ENCODE assay signal across 1 cellular context in the genomic region with DNA sequence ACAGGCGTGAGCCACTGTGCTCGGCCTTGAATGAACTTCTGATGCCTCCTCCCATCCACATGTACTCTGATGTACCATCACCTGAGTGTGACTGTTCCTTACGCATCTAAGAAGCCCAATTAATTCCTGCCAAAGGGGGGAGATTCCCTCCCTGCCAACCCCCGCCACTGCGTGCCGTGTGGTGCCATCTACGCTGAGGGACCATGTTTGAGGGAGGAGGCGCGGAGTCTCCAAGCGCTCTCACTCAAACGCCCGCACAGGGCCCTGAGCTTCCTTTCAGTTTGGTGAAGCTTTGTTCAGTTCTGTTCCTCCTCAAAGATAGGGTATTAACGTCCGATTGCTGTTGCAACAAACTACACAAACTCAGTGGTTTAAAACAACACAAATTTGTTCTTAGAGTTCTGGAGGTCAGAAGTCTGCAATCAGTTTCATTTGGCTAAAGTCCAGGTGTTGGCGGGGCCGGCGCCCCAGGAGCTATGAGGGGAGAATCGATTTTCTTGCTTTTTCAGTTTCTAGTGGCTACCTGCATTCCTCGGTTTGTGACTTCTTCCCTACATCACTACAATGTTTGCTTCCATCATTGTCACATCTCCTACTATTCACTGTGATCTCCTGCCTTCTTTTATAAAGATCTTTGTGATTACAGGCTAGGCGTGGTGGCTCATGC.
TF ChIP-seq lines count a peak whose summit lies in the region.

No MANE protein-coding gene starts in this region.

TF ChIP-seq in HepG2, 621 proteins besides CTCF, POLR2A, EP300 and RAD21 (continued from another document):
- TF ChIP-seq, protein P1, sequence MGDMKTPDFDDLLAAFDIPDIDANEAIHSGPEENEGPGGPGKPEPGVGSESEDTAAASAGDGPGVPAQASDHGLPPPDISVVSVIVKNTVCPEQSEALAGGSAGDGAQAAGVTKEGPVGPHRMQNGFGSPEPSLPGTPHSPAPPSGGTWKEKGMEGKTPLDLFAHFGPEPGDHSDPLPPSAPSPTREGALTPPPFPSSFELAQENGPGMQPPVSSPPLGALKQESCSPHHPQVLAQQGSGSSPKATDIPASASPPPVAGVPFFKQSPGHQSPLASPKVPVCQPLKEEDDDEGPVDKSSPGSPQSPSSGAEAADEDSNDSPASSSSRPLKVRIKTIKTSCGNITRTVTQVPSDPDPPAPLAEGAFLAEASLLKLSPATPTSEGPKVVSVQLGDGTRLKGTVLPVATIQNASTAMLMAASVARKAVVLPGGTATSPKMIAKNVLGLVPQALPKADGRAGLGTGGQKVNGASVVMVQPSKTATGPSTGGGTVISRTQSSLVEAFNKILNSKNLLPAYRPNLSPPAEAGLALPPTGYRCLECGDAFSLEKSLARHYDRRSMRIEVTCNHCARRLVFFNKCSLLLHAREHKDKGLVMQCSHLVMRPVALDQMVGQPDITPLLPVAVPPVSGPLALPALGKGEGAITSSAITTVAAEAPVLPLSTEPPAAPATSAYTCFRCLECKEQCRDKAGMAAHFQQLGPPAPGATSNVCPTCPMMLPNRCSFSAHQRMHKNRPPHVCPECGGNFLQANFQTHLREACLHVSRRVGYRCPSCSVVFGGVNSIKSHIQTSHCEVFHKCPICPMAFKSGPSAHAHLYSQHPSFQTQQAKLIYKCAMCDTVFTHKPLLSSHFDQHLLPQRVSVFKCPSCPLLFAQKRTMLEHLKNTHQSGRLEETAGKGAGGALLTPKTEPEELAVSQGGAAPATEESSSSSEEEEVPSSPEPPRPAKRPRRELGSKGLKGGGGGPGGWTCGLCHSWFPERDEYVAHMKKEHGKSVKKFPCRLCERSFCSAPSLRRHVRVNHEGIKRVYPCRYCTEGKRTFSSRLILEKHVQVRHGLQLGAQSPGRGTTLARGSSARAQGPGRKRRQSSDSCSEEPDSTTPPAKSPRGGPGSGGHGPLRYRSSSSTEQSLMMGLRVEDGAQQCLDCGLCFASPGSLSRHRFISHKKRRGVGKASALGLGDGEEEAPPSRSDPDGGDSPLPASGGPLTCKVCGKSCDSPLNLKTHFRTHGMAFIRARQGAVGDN (CRISPR knock-in tag; IDR thresholded peaks at IDR 0.05): peak; percentile 52
- no peak for TF ChIP-seq JUNB (CRISPR knock-in tag; IDR thresholded peaks at IDR 0.05; ENCODE audit: borderline replicate concordance)
- TF ChIP-seq, protein P2, sequence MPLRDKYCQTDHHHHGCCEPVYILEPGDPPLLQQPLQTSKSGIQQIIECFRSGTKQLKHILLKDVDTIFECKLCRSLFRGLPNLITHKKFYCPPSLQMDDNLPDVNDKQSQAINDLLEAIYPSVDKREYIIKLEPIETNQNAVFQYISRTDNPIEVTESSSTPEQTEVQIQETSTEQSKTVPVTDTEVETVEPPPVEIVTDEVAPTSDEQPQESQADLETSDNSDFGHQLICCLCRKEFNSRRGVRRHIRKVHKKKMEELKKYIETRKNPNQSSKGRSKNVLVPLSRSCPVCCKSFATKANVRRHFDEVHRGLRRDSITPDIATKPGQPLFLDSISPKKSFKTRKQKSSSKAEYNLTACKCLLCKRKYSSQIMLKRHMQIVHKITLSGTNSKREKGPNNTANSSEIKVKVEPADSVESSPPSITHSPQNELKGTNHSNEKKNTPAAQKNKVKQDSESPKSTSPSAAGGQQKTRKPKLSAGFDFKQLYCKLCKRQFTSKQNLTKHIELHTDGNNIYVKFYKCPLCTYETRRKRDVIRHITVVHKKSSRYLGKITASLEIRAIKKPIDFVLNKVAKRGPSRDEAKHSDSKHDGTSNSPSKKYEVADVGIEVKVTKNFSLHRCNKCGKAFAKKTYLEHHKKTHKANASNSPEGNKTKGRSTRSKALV (CRISPR knock-in tag; IDR thresholded peaks at IDR 0.05): peak; percentile 32; the same call in 1 of the 2 replicates
- TF ChIP-seq, protein P3, sequence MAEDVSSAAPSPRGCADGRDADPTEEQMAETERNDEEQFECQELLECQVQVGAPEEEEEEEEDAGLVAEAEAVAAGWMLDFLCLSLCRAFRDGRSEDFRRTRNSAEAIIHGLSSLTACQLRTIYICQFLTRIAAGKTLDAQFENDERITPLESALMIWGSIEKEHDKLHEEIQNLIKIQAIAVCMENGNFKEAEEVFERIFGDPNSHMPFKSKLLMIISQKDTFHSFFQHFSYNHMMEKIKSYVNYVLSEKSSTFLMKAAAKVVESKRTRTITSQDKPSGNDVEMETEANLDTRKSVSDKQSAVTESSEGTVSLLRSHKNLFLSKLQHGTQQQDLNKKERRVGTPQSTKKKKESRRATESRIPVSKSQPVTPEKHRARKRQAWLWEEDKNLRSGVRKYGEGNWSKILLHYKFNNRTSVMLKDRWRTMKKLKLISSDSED (CRISPR knock-in tag; IDR thresholded peaks at IDR 0.05): no peak
- TF ChIP-seq, protein P4, sequence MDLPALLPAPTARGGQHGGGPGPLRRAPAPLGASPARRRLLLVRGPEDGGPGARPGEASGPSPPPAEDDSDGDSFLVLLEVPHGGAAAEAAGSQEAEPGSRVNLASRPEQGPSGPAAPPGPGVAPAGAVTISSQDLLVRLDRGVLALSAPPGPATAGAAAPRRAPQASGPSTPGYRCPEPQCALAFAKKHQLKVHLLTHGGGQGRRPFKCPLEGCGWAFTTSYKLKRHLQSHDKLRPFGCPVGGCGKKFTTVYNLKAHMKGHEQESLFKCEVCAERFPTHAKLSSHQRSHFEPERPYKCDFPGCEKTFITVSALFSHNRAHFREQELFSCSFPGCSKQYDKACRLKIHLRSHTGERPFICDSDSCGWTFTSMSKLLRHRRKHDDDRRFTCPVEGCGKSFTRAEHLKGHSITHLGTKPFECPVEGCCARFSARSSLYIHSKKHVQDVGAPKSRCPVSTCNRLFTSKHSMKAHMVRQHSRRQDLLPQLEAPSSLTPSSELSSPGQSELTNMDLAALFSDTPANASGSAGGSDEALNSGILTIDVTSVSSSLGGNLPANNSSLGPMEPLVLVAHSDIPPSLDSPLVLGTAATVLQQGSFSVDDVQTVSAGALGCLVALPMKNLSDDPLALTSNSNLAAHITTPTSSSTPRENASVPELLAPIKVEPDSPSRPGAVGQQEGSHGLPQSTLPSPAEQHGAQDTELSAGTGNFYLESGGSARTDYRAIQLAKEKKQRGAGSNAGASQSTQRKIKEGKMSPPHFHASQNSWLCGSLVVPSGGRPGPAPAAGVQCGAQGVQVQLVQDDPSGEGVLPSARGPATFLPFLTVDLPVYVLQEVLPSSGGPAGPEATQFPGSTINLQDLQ (CRISPR knock-in tag; IDR thresholded peaks at IDR 0.05): no peak
- TF ChIP-seq, protein P5, sequence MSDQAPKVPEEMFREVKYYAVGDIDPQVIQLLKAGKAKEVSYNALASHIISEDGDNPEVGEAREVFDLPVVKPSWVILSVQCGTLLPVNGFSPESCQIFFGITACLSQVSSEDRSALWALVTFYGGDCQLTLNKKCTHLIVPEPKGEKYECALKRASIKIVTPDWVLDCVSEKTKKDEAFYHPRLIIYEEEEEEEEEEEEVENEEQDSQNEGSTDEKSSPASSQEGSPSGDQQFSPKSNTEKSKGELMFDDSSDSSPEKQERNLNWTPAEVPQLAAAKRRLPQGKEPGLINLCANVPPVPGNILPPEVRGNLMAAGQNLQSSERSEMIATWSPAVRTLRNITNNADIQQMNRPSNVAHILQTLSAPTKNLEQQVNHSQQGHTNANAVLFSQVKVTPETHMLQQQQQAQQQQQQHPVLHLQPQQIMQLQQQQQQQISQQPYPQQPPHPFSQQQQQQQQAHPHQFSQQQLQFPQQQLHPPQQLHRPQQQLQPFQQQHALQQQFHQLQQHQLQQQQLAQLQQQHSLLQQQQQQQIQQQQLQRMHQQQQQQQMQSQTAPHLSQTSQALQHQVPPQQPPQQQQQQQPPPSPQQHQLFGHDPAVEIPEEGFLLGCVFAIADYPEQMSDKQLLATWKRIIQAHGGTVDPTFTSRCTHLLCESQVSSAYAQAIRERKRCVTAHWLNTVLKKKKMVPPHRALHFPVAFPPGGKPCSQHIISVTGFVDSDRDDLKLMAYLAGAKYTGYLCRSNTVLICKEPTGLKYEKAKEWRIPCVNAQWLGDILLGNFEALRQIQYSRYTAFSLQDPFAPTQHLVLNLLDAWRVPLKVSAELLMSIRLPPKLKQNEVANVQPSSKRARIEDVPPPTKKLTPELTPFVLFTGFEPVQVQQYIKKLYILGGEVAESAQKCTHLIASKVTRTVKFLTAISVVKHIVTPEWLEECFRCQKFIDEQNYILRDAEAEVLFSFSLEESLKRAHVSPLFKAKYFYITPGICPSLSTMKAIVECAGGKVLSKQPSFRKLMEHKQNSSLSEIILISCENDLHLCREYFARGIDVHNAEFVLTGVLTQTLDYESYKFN (CRISPR knock-in tag; conservative IDR thresholded peaks at IDR 0.05): 0 out of 2 replicates have a peak, but pooled peaks have one; percentile 20
- TF ChIP-seq HMG20B (CRISPR knock-in tag; conservative IDR thresholded peaks at IDR 0.05): no peak
TF ChIP-seq in HepG2: peak in this region for 17.
